Comparison of ENCODE assay signal across 21 cellular contexts in genomic region chr13:81394605-81395004, GRCh38.
DNase-seq lines count a peak whose midpoint lies in the region; ATAC-seq, FAIRE-seq and TF ChIP-seq lines count a peak whose summit lies in the region.
"Had no signal": no experiment of that assay in that cellular context is flagged by ENCODE, and none has a peak within 500 bp of the region (broad histone marks: within the 10 kb centered on the region; RNA-seq: fewer than 3 reads in every experiment).

No MANE protein-coding gene starts in this region.

- no peaks in the 10 kb centered on the region for H3K27me3 ChIP-seq in cardiac muscle cell
- no peaks in the 10 kb centered on the region for H3K27me3 ChIP-seq in heart left ventricle
- H3K27me3 ChIP-seq in neural progenitor cell: no peaks in the 10 kb centered on the region
- no peaks in the 10 kb centered on the region for H3K27me3 ChIP-seq in tibial artery
- H3K27me3 ChIP-seq: MG63 had no signal

- H3K9me3 Mint-ChIP-seq in neural progenitor cell: no peaks in the 10 kb centered on the region
- H3K9me3 Mint-ChIP-seq: H9 had no signal

- H3K9me3 ChIP-seq in cardiac muscle cell (ENCODE audit: low read depth) (no peaks in the 10 kb centered on the region), heart left ventricle (peaks cover 0 to 4% (median 0%) of the 10 kb centered on the region in 12 donors), mesodermal cell (ENCODE audit: control insufficient read depth, low read length) (no peaks in the 10 kb centered on the region), neural progenitor cell (ENCODE audit: low read depth) (no peaks in the 10 kb centered on the region), tibial artery (no peaks in the 10 kb centered on the region)
- H3K9me3 ChIP-seq: MG63 had no signal

- no peaks in the 10 kb centered on the region for H3K36me3 Mint-ChIP-seq in neural progenitor cell

- H3K4me2 ChIP-seq in neural progenitor cell: peak overlapping the region; percentile 40

- no peak for TF ChIP-seq CTCF in cardiac muscle cell (IDR thresholded peaks at IDR 0.05; ENCODE audit: low read depth, low read length)
- TF ChIP-seq CTCF in heart left ventricle (IDR thresholded peaks at IDR 0.05): no peak
- TF ChIP-seq CTCF in neural progenitor cell (IDR thresholded peaks at IDR 0.05): no peak
- TF ChIP-seq CTCF in tibial artery (IDR thresholded peaks at IDR 0.05): no peak

- peaks cover 6% of the 10 kb centered on the region for H3F3A ChIP-seq in neural progenitor cell (ENCODE audit: low read depth)

- H3K4me3 ChIP-seq in cardiac muscle cell (no peak overlapping the region), heart left ventricle (no peak overlapping the region), mesodermal cell (ENCODE audit: extremely low read depth, insufficient read depth, low read length, poor library complexity, severe bottlenecking) (no peak overlapping the region), neural progenitor cell (no peak overlapping the region), tibial artery (no peak overlapping the region)
- H3K4me3 ChIP-seq: MG63 had no signal

- intact Hi-C loops in heart left ventricle (cut with DNase I): no loop called here
- intact Hi-C loops in tibial artery (cut with DNase I; ENCODE audit: low total_unique reads): no loop called here

- no peaks in the 10 kb centered on the region for H3K79me2 ChIP-seq in neural progenitor cell (ENCODE audit: low read depth)

- H3K9ac ChIP-seq in neural progenitor cell: no peak overlapping the region

- TF ChIP-seq POLR2A in heart left ventricle (IDR thresholded peaks at IDR 0.05): no peak

- H3K4me1 ChIP-seq in cardiac muscle cell (ENCODE audit: low read depth) (peaks cover 18% of the 10 kb centered on the region), heart left ventricle (no peaks in the 10 kb centered on the region), mesodermal cell (ENCODE audit: control insufficient read depth, insufficient read depth, low read length, poor library complexity, severe bottlenecking) (peaks cover 12% of the 10 kb centered on the region), neural progenitor cell (peaks cover 29% of the 10 kb centered on the region), tibial artery (no peaks in the 10 kb centered on the region)

- peak overlapping the region; percentile 22 for H3K27ac ChIP-seq in cardiac muscle cell
- no peak overlapping the region for H3K27ac ChIP-seq in heart left ventricle
- peak overlapping the region; percentile 78 for H3K27ac ChIP-seq in mesodermal cell (ENCODE audit: low read depth, low read length, severe bottlenecking)
- peak overlapping the region; percentile 32 for H3K27ac ChIP-seq in neural progenitor cell
- H3K27ac ChIP-seq in tibial artery: no peak overlapping the region
- H3K27ac ChIP-seq: 22Rv1, C4-2B, HL-60 had no signal

- no peak for DNase-seq in cardiac muscle cell (ENCODE audit: low read depth in 1 of 2, low spot score in 1 of 2)
- DNase-seq in heart left ventricle: no peak
- DNase-seq in neural progenitor cell (ENCODE audit: low spot score): no peak
- DNase-seq in tibial artery: no peak
- DNase-seq in frontal cortex (ENCODE audit: low spot score in 2 of 2): no peak
- DNase-seq in HTR-8/SVneo (ENCODE audit: insufficient read length, low spot score): no peak
- DNase-seq: AML-193, DND-41, Kasumi-1, NCI-H1048, NCI-H1436, NCI-H1930, NCI-H526, PC-3 had no signal

- no peak for ATAC-seq in heart left ventricle
- no peak for ATAC-seq in HG03432 (IDR thresholded peaks at IDR 0.05; ENCODE audit: unreplicated experiment)
- ATAC-seq: PC-3 had no signal

- no peaks in the 10 kb centered on the region for H4K20me1 ChIP-seq in neural progenitor cell (ENCODE audit: low read depth)

- 63 to 68% (median 67%) methylated on average over 5 of the region's 5 CpGs for WGBS in heart left ventricle, 4 donors
- WGBS in mesodermal cell (ENCODE audit: insufficient coverage in 2 of 2), 2 experiments: no CpG with 5 or more reads among the region's 5 CpGs

- no peak overlapping the region for H3K27ac Mint-ChIP-seq in neural progenitor cell

- peaks cover 8% of the 10 kb centered on the region for H3K4me1 Mint-ChIP-seq in neural progenitor cell

- H2AFZ ChIP-seq in neural progenitor cell (replicated peaks): peak overlapping the region; percentile 84

- H3K27me3 Mint-ChIP-seq in neural progenitor cell (ENCODE audit: insufficient read depth, low read depth): peaks cover 2% of the 10 kb centered on the region

- H3K4me3 Mint-ChIP-seq in neural progenitor cell: no peak overlapping the region

- H3K36me3 ChIP-seq in cardiac muscle cell (no peaks in the 10 kb centered on the region), heart left ventricle (no peaks in the 10 kb centered on the region), mesodermal cell (ENCODE audit: control insufficient read depth, insufficient read depth, low read length) (no peaks in the 10 kb centered on the region), neural progenitor cell (no peaks in the 10 kb centered on the region), tibial artery (no peaks in the 10 kb centered on the region)
- H3K36me3 ChIP-seq: MG63 had no signal

- no peak for FAIRE-seq in frontal cortex (lab: Jason Lieb, UNC)
- FAIRE-seq in HTR-8/SVneo (lab: Jason Lieb, UNC): no peak

Comparison
In these comparisons a context has a peak if more than half of its experiments do, and no peak if none do; other contexts are left out.
1. H3K27ac ChIP-seq: peak in cardiac muscle cell (single experiment), mesodermal cell (single experiment) and neural progenitor cell (single experiment); none in heart left ventricle (0 of 12) and tibial artery (0 of 2).